1 cellular context compared by ENCODE assay signal in the genomic region with DNA sequence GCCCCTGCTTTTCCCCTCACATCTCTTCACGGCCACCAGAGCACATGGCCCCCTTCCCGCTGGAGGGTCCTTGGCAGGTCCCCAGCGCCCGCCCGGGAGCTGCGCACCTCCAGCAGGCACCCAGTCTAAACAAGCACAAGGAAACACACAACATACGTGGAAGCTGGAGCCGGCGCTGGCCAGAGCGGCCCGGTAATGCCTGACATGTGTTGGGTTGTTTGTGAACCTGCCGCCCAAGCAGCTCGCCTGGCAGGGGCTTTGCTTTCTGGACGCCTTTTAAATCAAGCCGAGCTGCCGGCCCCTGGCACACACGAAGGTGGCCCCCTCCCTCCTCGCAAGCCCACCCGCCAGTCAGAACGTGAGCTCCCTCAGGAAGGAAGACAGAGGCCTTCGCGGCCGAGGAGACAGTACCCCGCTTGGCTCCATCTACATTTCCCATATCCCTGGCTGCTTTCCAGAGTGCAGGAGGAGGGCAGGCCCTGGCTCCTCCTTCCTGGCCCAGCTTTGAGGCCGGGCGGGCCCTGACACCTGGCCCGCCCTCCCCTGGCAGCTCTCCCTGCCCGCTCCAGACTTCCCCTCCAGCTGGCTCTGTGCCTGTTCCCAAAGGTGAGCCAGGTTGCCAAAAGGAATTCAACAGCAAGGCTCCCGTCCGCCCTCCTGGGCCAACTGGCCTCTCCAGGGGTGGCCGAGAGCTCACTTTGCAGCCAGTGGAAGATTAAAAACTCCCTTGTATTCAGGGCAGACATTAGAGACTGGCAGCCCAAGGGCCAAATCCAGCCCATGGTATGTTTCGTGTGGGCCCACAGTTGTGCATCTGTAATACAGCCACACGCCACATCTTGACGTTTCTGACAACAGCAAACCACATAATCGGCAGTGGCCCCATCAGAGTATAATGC.
TF ChIP-seq lines count a peak whose summit lies in the region.

No MANE protein-coding gene starts in this region.

TF ChIP-seq in liver, 16 proteins besides CTCF, POLR2A, EP300 and RAD21 (continued from another document):
- TF ChIP-seq, protein P1, sequence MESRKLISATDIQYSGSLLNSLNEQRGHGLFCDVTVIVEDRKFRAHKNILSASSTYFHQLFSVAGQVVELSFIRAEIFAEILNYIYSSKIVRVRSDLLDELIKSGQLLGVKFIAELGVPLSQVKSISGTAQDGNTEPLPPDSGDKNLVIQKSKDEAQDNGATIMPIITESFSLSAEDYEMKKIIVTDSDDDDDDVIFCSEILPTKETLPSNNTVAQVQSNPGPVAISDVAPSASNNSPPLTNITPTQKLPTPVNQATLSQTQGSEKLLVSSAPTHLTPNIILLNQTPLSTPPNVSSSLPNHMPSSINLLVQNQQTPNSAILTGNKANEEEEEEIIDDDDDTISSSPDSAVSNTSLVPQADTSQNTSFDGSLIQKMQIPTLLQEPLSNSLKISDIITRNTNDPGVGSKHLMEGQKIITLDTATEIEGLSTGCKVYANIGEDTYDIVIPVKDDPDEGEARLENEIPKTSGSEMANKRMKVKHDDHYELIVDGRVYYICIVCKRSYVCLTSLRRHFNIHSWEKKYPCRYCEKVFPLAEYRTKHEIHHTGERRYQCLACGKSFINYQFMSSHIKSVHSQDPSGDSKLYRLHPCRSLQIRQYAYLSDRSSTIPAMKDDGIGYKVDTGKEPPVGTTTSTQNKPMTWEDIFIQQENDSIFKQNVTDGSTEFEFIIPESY (IDR thresholded peaks at IDR 0.05): no peak
- no peak for TF ChIP-seq HNF4G (IDR thresholded peaks at IDR 0.05)
- no peak for TF ChIP-seq YY1 (IDR thresholded peaks at IDR 0.05)
- no peak for TF ChIP-seq JUND (IDR thresholded peaks at IDR 0.05)
